In genomic region chr9:110252509-110253139, GRCh38 we compare ENCODE assay signal across 2 cellular contexts.
TF ChIP-seq lines count a peak whose summit lies in the region.

No MANE protein-coding gene starts in this region.

TF ChIP-seq in HEK293, 187 proteins besides CTCF, POLR2A, EP300 and RAD21:
- no peak for TF ChIP-seq ZFP41 (tag by site-specific recombination; IDR thresholded peaks at IDR 0.05; ENCODE audit: borderline replicate concordance)
- TF ChIP-seq SCRT2 (tag by site-specific recombination; IDR thresholded peaks at IDR 0.05) = peak; percentile 48
- TF ChIP-seq, protein P1, sequence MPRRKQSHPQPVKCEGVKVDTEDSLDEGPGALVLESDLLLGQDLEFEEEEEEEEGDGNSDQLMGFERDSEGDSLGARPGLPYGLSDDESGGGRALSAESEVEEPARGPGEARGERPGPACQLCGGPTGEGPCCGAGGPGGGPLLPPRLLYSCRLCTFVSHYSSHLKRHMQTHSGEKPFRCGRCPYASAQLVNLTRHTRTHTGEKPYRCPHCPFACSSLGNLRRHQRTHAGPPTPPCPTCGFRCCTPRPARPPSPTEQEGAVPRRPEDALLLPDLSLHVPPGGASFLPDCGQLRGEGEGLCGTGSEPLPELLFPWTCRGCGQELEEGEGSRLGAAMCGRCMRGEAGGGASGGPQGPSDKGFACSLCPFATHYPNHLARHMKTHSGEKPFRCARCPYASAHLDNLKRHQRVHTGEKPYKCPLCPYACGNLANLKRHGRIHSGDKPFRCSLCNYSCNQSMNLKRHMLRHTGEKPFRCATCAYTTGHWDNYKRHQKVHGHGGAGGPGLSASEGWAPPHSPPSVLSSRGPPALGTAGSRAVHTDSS (tag by site-specific recombination; IDR thresholded peaks at IDR 0.05) = no peak
- TF ChIP-seq ZNF585B (tag by site-specific recombination; IDR thresholded peaks at IDR 0.05) = no peak
- TF ChIP-seq, protein P2, sequence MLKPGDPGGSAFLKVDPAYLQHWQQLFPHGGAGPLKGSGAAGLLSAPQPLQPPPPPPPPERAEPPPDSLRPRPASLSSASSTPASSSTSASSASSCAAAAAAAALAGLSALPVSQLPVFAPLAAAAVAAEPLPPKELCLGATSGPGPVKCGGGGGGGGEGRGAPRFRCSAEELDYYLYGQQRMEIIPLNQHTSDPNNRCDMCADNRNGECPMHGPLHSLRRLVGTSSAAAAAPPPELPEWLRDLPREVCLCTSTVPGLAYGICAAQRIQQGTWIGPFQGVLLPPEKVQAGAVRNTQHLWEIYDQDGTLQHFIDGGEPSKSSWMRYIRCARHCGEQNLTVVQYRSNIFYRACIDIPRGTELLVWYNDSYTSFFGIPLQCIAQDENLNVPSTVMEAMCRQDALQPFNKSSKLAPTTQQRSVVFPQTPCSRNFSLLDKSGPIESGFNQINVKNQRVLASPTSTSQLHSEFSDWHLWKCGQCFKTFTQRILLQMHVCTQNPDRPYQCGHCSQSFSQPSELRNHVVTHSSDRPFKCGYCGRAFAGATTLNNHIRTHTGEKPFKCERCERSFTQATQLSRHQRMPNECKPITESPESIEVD (tag by site-specific recombination; IDR thresholded peaks at IDR 0.05) = peak; percentile 32; the same call in 1 of the 2 replicates
- no peak for TF ChIP-seq ZNF174 (tag by site-specific recombination; IDR thresholded peaks at IDR 0.05)
- TF ChIP-seq TCF7L2 (IDR thresholded peaks at IDR 0.05; ENCODE audit: borderline replicate concordance, low read depth, low read length) = no peak
- no peak for TF ChIP-seq SP3 (tag by site-specific recombination; IDR thresholded peaks at IDR 0.05)
- TF ChIP-seq, protein P3, sequence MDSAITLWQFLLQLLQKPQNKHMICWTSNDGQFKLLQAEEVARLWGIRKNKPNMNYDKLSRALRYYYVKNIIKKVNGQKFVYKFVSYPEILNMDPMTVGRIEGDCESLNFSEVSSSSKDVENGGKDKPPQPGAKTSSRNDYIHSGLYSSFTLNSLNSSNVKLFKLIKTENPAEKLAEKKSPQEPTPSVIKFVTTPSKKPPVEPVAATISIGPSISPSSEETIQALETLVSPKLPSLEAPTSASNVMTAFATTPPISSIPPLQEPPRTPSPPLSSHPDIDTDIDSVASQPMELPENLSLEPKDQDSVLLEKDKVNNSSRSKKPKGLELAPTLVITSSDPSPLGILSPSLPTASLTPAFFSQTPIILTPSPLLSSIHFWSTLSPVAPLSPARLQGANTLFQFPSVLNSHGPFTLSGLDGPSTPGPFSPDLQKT (IDR thresholded peaks at IDR 0.05; ENCODE audit: borderline replicate concordance, low read depth, low read length) = no peak
- TF ChIP-seq, protein P4, sequence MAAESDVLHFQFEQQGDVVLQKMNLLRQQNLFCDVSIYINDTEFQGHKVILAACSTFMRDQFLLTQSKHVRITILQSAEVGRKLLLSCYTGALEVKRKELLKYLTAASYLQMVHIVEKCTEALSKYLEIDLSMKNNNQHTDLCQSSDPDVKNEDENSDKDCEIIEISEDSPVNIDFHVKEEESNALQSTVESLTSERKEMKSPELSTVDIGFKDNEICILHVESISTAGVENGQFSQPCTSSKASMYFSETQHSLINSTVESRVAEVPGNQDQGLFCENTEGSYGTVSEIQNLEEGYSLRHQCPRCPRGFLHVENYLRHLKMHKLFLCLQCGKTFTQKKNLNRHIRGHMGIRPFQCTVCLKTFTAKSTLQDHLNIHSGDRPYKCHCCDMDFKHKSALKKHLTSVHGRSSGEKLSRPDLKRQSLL (tag by site-specific recombination; IDR thresholded peaks at IDR 0.05) = no peak
- TF ChIP-seq ZBTB1 (tag by site-specific recombination; IDR thresholded peaks at IDR 0.05) = no peak
- TF ChIP-seq FEZF1 (tag by site-specific recombination; IDR thresholded peaks at IDR 0.05) = peak; percentile 24; the same call in 1 of the 2 replicates
- TF ChIP-seq ZSCAN4 (tag by site-specific recombination; IDR thresholded peaks at IDR 0.05) = no peak
- no peak for TF ChIP-seq ZNF843 (tag by site-specific recombination; IDR thresholded peaks at IDR 0.05)
- TF ChIP-seq ZNF768 (tag by site-specific recombination; IDR thresholded peaks at IDR 0.05) = no peak
- no peak for TF ChIP-seq KLF9 (tag by site-specific recombination; IDR thresholded peaks at IDR 0.05; ENCODE audit: low read depth)
- TF ChIP-seq ZSCAN18 (tag by site-specific recombination; IDR thresholded peaks at IDR 0.05) = no peak
- no peak for TF ChIP-seq ZNF830 (tag by site-specific recombination; IDR thresholded peaks at IDR 0.05; ENCODE audit: low read depth)

TF ChIP-seq in HepG2, 621 proteins besides CTCF, POLR2A, EP300 and RAD21 (continues in another document):
- no peak for TF ChIP-seq SOX6 (IDR thresholded peaks at IDR 0.05)
- TF ChIP-seq SOX6 (CRISPR knock-in tag; IDR thresholded peaks at IDR 0.05) = peak; percentile 12; the same call in 1 of the 2 replicates
- TF ChIP-seq ZFX (CRISPR knock-in tag; IDR thresholded peaks at IDR 0.05; ENCODE audit: low read depth) = no peak
- TF ChIP-seq NCOR1 (IDR thresholded peaks at IDR 0.05; ENCODE audit: borderline replicate concordance, low read length) = peak; percentile 73; the same call in 1 of the 2 replicates
- TF ChIP-seq RFXAP (CRISPR knock-in tag; IDR thresholded peaks at IDR 0.05; ENCODE audit: borderline replicate concordance) = no peak
- 0 out of 2 replicates have a peak, but pooled peaks have one; percentile 17 for TF ChIP-seq ZMYM3 (CRISPR knock-in tag; IDR thresholded peaks at IDR 0.05)
- TF ChIP-seq RFX1 (IDR thresholded peaks at IDR 0.05) = peak; percentile 77
- no peak for TF ChIP-seq ZSCAN22 (CRISPR knock-in tag; IDR thresholded peaks at IDR 0.05)
- no peak for TF ChIP-seq GTF3A (CRISPR knock-in tag; conservative IDR thresholded peaks at IDR 0.05)
- peak; percentile 59; the same call in 1 of the 2 replicates for TF ChIP-seq ZNF441 (CRISPR knock-in tag; IDR thresholded peaks at IDR 0.05; ENCODE audit: borderline replicate concordance)
- no peak for TF ChIP-seq HNRNPH1 (optimal IDR thresholded peaks at IDR 0.05; ENCODE audit: low read depth, low read length)
- TF ChIP-seq FOXK2 (IDR thresholded peaks at IDR 0.05) = 0 out of 2 replicates have a peak, but pooled peaks have one; percentile 28
- TF ChIP-seq, protein P5, sequence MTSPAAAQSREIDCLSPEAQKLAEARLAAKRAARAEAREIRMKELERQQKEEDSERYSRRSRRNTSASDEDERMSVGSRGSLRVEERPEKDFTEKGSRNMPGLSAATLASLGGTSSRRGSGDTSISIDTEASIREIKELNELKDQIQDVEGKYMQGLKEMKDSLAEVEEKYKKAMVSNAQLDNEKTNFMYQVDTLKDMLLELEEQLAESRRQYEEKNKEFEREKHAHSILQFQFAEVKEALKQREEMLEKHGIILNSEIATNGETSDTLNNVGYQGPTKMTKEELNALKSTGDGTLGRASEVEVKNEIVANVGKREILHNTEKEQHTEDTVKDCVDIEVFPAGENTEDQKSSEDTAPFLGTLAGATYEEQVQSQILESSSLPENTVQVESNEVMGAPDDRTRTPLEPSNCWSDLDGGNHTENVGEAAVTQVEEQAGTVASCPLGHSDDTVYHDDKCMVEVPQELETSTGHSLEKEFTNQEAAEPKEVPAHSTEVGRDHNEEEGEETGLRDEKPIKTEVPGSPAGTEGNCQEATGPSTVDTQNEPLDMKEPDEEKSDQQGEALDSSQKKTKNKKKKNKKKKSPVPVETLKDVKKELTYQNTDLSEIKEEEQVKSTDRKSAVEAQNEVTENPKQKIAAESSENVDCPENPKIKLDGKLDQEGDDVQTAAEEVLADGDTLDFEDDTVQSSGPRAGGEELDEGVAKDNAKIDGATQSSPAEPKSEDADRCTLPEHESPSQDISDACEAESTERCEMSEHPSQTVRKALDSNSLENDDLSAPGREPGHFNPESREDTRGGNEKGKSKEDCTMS (CRISPR knock-in tag; conservative IDR thresholded peaks at IDR 0.05) = no peak
- TF ChIP-seq, protein P6, sequence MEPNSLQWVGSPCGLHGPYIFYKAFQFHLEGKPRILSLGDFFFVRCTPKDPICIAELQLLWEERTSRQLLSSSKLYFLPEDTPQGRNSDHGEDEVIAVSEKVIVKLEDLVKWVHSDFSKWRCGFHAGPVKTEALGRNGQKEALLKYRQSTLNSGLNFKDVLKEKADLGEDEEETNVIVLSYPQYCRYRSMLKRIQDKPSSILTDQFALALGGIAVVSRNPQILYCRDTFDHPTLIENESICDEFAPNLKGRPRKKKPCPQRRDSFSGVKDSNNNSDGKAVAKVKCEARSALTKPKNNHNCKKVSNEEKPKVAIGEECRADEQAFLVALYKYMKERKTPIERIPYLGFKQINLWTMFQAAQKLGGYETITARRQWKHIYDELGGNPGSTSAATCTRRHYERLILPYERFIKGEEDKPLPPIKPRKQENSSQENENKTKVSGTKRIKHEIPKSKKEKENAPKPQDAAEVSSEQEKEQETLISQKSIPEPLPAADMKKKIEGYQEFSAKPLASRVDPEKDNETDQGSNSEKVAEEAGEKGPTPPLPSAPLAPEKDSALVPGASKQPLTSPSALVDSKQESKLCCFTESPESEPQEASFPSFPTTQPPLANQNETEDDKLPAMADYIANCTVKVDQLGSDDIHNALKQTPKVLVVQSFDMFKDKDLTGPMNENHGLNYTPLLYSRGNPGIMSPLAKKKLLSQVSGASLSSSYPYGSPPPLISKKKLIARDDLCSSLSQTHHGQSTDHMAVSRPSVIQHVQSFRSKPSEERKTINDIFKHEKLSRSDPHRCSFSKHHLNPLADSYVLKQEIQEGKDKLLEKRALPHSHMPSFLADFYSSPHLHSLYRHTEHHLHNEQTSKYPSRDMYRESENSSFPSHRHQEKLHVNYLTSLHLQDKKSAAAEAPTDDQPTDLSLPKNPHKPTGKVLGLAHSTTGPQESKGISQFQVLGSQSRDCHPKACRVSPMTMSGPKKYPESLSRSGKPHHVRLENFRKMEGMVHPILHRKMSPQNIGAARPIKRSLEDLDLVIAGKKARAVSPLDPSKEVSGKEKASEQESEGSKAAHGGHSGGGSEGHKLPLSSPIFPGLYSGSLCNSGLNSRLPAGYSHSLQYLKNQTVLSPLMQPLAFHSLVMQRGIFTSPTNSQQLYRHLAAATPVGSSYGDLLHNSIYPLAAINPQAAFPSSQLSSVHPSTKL (CRISPR knock-in tag; IDR thresholded peaks at IDR 0.05) = peak; percentile 18; the same call in 1 of the 2 replicates
- no peak for TF ChIP-seq SP1 (IDR thresholded peaks at IDR 0.05)
- no peak for TF ChIP-seq SP1 (CRISPR knock-in tag; IDR thresholded peaks at IDR 0.05)
- 0 out of 2 replicates have a peak, but pooled peaks have one; percentile 31 for TF ChIP-seq RFX3 (CRISPR knock-in tag; IDR thresholded peaks at IDR 0.05)
- TF ChIP-seq, protein P7, sequence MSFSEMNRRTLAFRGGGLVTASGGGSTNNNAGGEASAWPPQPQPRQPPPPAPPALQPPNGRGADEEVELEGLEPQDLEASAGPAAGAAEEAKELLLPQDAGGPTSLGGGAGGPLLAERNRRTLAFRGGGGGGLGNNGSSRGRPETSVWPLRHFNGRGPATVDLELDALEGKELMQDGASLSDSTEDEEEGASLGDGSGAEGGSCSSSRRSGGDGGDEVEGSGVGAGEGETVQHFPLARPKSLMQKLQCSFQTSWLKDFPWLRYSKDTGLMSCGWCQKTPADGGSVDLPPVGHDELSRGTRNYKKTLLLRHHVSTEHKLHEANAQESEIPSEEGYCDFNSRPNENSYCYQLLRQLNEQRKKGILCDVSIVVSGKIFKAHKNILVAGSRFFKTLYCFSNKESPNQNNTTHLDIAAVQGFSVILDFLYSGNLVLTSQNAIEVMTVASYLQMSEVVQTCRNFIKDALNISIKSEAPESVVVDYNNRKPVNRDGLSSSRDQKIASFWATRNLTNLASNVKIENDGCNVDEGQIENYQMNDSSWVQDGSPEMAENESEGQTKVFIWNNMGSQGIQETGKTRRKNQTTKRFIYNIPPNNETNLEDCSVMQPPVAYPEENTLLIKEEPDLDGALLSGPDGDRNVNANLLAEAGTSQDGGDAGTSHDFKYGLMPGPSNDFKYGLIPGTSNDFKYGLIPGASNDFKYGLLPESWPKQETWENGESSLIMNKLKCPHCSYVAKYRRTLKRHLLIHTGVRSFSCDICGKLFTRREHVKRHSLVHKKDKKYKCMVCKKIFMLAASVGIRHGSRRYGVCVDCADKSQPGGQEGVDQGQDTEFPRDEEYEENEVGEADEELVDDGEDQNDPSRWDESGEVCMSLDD (CRISPR knock-in tag; IDR thresholded peaks at IDR 0.05; ENCODE audit: borderline replicate concordance) = no peak
- TF ChIP-seq, protein P8, sequence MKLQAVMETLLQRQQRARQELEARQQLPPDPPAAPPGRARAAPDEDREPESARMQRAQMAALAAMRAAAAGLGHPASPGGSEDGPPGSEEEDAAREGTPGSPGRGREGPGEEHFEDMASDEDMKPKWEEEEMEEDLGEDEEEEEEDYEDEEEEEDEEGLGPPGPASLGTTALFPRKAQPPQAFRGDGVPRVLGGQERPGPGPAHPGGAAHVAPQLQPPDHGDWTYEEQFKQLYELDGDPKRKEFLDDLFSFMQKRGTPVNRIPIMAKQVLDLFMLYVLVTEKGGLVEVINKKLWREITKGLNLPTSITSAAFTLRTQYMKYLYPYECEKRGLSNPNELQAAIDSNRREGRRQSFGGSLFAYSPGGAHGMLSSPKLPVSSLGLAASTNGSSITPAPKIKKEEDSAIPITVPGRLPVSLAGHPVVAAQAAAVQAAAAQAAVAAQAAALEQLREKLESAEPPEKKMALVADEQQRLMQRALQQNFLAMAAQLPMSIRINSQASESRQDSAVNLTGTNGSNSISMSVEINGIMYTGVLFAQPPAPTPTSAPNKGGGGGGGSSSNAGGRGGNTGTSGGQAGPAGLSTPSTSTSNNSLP (IDR thresholded peaks at IDR 0.05; ENCODE audit: low read depth, low read length) = 0 out of 2 replicates have a peak, but pooled peaks have one; percentile 24
- TF ChIP-seq MXI1 (IDR thresholded peaks at IDR 0.05; ENCODE audit: borderline replicate concordance, low read depth, low read length) = 0 out of 3 replicates have a peak, but pooled peaks have one; percentile 20
- peak; percentile 39; the same call in 1 of the 2 replicates for TF ChIP-seq ZNF770 (CRISPR knock-in tag; IDR thresholded peaks at IDR 0.05)
- TF ChIP-seq ZNF75D (CRISPR knock-in tag; IDR thresholded peaks at IDR 0.05; ENCODE audit: borderline replicate concordance) = no peak
- TF ChIP-seq SKIL (CRISPR knock-in tag; IDR thresholded peaks at IDR 0.05; ENCODE audit: borderline replicate concordance) = no peak
